Comparison of ENCODE assay signal across 16 cellular contexts in genomic region chr12:118017926-118018325, GRCh38. TPM values are rescaled to one million over a fixed set of nuclear protein-coding genes. Genes with fewer than 3 reads are reported as not detected.
DNase-seq lines count a peak whose midpoint lies in the region; ATAC-seq, FAIRE-seq and TF ChIP-seq lines count a peak whose summit lies in the region.
"Had no signal": no experiment of that assay in that cellular context is flagged by ENCODE, and none has a peak within 500 bp of the region (broad histone marks: within the 10 kb centered on the region; RNA-seq: fewer than 3 reads in every experiment).

No MANE protein-coding gene starts in this region.

- peak overlapping the region; percentile 94 for H3K4me3 Mint-ChIP-seq in activated CD4-positive, alpha-beta memory T cell treated with anti-CD3 and anti-CD28 coated beads for 36 hours

- no peaks in the 10 kb centered on the region for H3K9me3 ChIP-seq in HAP-1
- no peaks in the 10 kb centered on the region for H3K9me3 ChIP-seq in keratinocyte (ENCODE audit: control insufficient read depth, low read depth, low read length)
- H3K9me3 ChIP-seq: upper lobe of right lung had no signal

- H3K36me3 ChIP-seq in HAP-1 (replicated peaks) = peaks cover 42% of the 10 kb centered on the region
- H3K36me3 ChIP-seq in keratinocyte (ENCODE audit: control insufficient read depth in 2 of 2, extremely low read depth in 1 of 2, insufficient read depth in 2 of 2, low read length in 2 of 2) = peaks cover 4 to 9% of the 10 kb centered on the region in 2 experiments

- no peak for TF ChIP-seq CTCF in C4-2B (conservative IDR thresholded peaks at IDR 0.05)
- TF ChIP-seq CTCF in keratinocyte (optimal IDR thresholded peaks at IDR 0.05 in 1 of 3, IDR thresholded peaks at IDR 0.05 in 1 of 3, conservative IDR thresholded peaks at IDR 0.05 in 1 of 3; ENCODE audit: extremely low read depth in 1 of 3, insufficient read depth in 2 of 3, low read length in 3 of 3) = no peak

- no peaks in the 10 kb centered on the region for H3K9me1 ChIP-seq in keratinocyte (ENCODE audit: control insufficient read depth, extremely low read depth, insufficient read depth, low read length)

- H3K27me3 ChIP-seq in HAP-1 (ENCODE audit: low read depth) (no peaks in the 10 kb centered on the region), keratinocyte (ENCODE audit: control insufficient read depth, extremely low read depth, insufficient read depth, low read length) (no peaks in the 10 kb centered on the region)
- H3K27me3 ChIP-seq: upper lobe of right lung had no signal

- H3K27ac ChIP-seq in C4-2B = peak overlapping the region; percentile 89; the same call in 1 of the 2 replicates
- peak overlapping the region; percentile 14 for H3K27ac ChIP-seq in keratinocyte (ENCODE audit: control insufficient read depth, insufficient read depth, low read length)
- H3K27ac ChIP-seq: parathyroid adenoma, upper lobe of right lung had no signal

- ATAC-seq in GM19035 (IDR thresholded peaks at IDR 0.05; ENCODE audit: unreplicated experiment) = no peak
- ATAC-seq: esophagus mucosa, upper lobe of right lung had no signal

- H3K9me3 Mint-ChIP-seq in activated CD4-positive, alpha-beta memory T cell treated with anti-CD3 and anti-CD28 coated beads for 36 hours = no peaks in the 10 kb centered on the region

- peak overlapping the region; percentile 81; the same call in 1 of the 2 replicates for H3K4me3 ChIP-seq in HAP-1
- peak overlapping the region in 2 of 3 experiments; percentile 87 to 91 for H3K4me3 ChIP-seq in keratinocyte (ENCODE audit: control insufficient read depth in 2 of 3, extremely low read depth in 1 of 3, insufficient read depth in 2 of 3, low read depth in 1 of 3, low read length in 3 of 3)

- DNase-seq in HAP-1 (ENCODE audit: low spot score in 2 of 2) (no peak), keratinocyte (ENCODE audit: low read depth, low spot score) (no peak), NOMO-1 treated with DMSO at 0.1 percent for 48 hours (lab: John Stamatoyannopoulos, UW; ENCODE audit: unreplicated experiment) (no peak), SKM-1 treated with dmso at 0.1 percent for 144 hours (lab: John Stamatoyannopoulos, UW; ENCODE audit: unreplicated experiment) (no peak), COLO668 (lab: John Stamatoyannopoulos, UW; ENCODE audit: unreplicated experiment) (no peak)
- no peak for DNase-seq in activated CD4-positive, alpha-beta memory T cell treated with anti-CD3 and anti-CD28 coated beads for 36 hours
- DNase-seq: activated CD4-positive, alpha-beta T cell treated with anti-CD3 and anti-CD28 coated beads for 48 hours; DMS53; H7; islet precursor cell; NCI-H2029 treated with DMSO at 0.1 percent for 48 hours; upper lobe of right lung had no signal

- H3K4me1 Mint-ChIP-seq in activated CD4-positive, alpha-beta memory T cell treated with anti-CD3 and anti-CD28 coated beads for 36 hours (ENCODE audit: low read depth) = peaks cover 30% of the 10 kb centered on the region

- H3K4me1 ChIP-seq in HAP-1 (peaks cover 13% of the 10 kb centered on the region), keratinocyte (ENCODE audit: control insufficient read depth, extremely low read depth, insufficient read depth, low read length) (peaks cover 15% of the 10 kb centered on the region)

- dilution Hi-C loops in keratinocyte (cut with MboI; ENCODE audit: extremely low pct_ligation_motif_present, low sequenced_read_pairs) = no loop called here

- CTCF ChIA-PET in activated CD4-positive, alpha-beta memory T cell treated with anti-CD3 and anti-CD28 coated beads for 36 hours (lab: Charles Lee) = interaction anchor here (1.8 to 2.3 kb wide), 2 partner anchors 17 to 143 kb away, joined by 9 to 21 read pairs; no protein-coding TSS in a partner anchor

- H4K20me1 ChIP-seq in keratinocyte (ENCODE audit: control insufficient read depth, extremely low read depth, insufficient read depth, low read length) = no peaks in the 10 kb centered on the region

- peaks cover 42% of the 10 kb centered on the region for H3K36me3 Mint-ChIP-seq in activated CD4-positive, alpha-beta memory T cell treated with anti-CD3 and anti-CD28 coated beads for 36 hours

- peaks cover 18% of the 10 kb centered on the region for H3K79me2 ChIP-seq in keratinocyte (ENCODE audit: control insufficient read depth, insufficient read depth, low read length)
- H3K79me2 ChIP-seq: parathyroid adenoma had no signal

- peak overlapping the region; percentile 93 for H3K4me2 ChIP-seq in keratinocyte (ENCODE audit: control insufficient read depth, extremely low read depth, insufficient read depth, low read depth, low read length)

- no peak overlapping the region for H3K9ac ChIP-seq in keratinocyte (ENCODE audit: control insufficient read depth, extremely low read depth, insufficient read depth, low read length)
- H3K9ac ChIP-seq: parathyroid adenoma had no signal

- peaks cover 2% of the 10 kb centered on the region for H3K27me3 Mint-ChIP-seq in activated CD4-positive, alpha-beta memory T cell treated with anti-CD3 and anti-CD28 coated beads for 36 hours

- intact Hi-C loops in activated CD4-positive, alpha-beta memory T cell treated with anti-CD3 and anti-CD28 coated beads for 36 hours (cut with micrococcal nuclease) = loop anchor here (2.0 kb wide), 1 partner anchor 17 kb away; no protein-coding TSS in a partner anchor

- POLR2A ChIA-PET in activated CD4-positive, alpha-beta memory T cell treated with anti-CD3 and anti-CD28 coated beads for 36 hours (lab: Charles Lee) = interaction anchor here (1.0 to 2.9 kb wide), 4 partner anchors 15 to 49 kb away, joined by 3 to 17 read pairs (median 6); partner anchors contain the start of gene KSR2

- in situ Hi-C loops in HAP-1 (cut with MboI; ENCODE audit: low sequenced_read_pairs) = loop anchor here (10.0 kb wide), 1 partner anchor 143 kb away; no protein-coding TSS in a partner anchor

- H3K27ac Mint-ChIP-seq in activated CD4-positive, alpha-beta memory T cell treated with anti-CD3 and anti-CD28 coated beads for 36 hours = no peak overlapping the region

- FAIRE-seq in keratinocyte (lab: Jason Lieb, UNC) = no peak

- H2AFZ ChIP-seq in keratinocyte (ENCODE audit: control insufficient read depth, low read length) = no peak overlapping the region
- H2AFZ ChIP-seq: parathyroid adenoma had no signal

RNA-seq across cellular contexts. Expression of gene RFC5, which starts 1.4 kb away (rescaled TPM):
- total RNA-seq in activated CD4-positive, alpha-beta memory T cell treated with anti-CD3 and anti-CD28 coated beads for 36 hours = 10 to 100 TPM; 65.8 to 70.8 TPM
- 9.2 to 24.0 TPM (median 21.2 TPM) in 3 replicates for polyA plus RNA-seq in keratinocyte
- 1.9 TPM for polyA plus RNA-seq in keratinocyte (2011; ENCODE audit: low read depth)
- 8.9 and 9.3 TPM in 2 replicates for polyA plus RNA-seq in keratinocyte (2011; cell fraction: cytosol; rRNA removed)
- 8.8 and 11.9 TPM in 2 replicates for polyA plus RNA-seq in keratinocyte (2011; cell fraction: nucleus; rRNA removed)
- 3.6 and 14.2 TPM in 2 replicates for polyA plus RNA-seq in keratinocyte (2012; ENCODE audit: low replicate concordance)
- polyA minus RNA-seq in keratinocyte = 7.0 to 21.4 TPM (median 8.8 TPM) in 3 replicates
- polyA minus RNA-seq in keratinocyte (2011; cell fraction: cytosol; rRNA and poly(A)+ RNA removed) = 8.8 TPM
- polyA minus RNA-seq in keratinocyte (2011; cell fraction: nucleus; rRNA and poly(A)+ RNA removed) = 4.2 and 6.3 TPM in 2 replicates

RNA-seq across cellular contexts. Expression of gene WSB2, which starts 43.1 kb away (rescaled TPM):
- 100 to 1,000 TPM in 1 of 2 experiments, 10 to 100 TPM in 1; 93.2 to 102 TPM for total RNA-seq in activated CD4-positive, alpha-beta memory T cell treated with anti-CD3 and anti-CD28 coated beads for 36 hours
- polyA plus RNA-seq in keratinocyte = 83.2 to 145 TPM (median 84.0 TPM) in 3 replicates
- 41.1 TPM for polyA plus RNA-seq in keratinocyte (2011; ENCODE audit: low read depth)
- polyA plus RNA-seq in keratinocyte (2011; cell fraction: cytosol; rRNA removed) = 126 and 127 TPM in 2 replicates
- 43.2 and 44.1 TPM in 2 replicates for polyA plus RNA-seq in keratinocyte (2011; cell fraction: nucleus; rRNA removed)
- polyA plus RNA-seq in keratinocyte (2012; ENCODE audit: low replicate concordance) = 46.5 and 80.6 TPM in 2 replicates
- 232 to 330 TPM (median 279 TPM) in 3 replicates for polyA minus RNA-seq in keratinocyte
- polyA minus RNA-seq in keratinocyte (2011; cell fraction: cytosol; rRNA and poly(A)+ RNA removed) = 205 TPM
- polyA minus RNA-seq in keratinocyte (2011; cell fraction: nucleus; rRNA and poly(A)+ RNA removed) = 26.1 and 63.4 TPM in 2 replicates

RNA-seq across cellular contexts. Expression of gene KSR2, which starts 49.1 kb away (rescaled TPM):
- under 1 TPM; 0.12 to 0.45 TPM for total RNA-seq in activated CD4-positive, alpha-beta memory T cell treated with anti-CD3 and anti-CD28 coated beads for 36 hours
- polyA plus RNA-seq in keratinocyte = under 0.01 to 0.01 TPM (median 0.01 TPM) in 3 replicates
- polyA plus RNA-seq in keratinocyte (2011; ENCODE audit: low read depth) = not detected
- under 0.01 and 0.01 TPM in 2 replicates for polyA plus RNA-seq in keratinocyte (2011; cell fraction: cytosol; rRNA removed)
- 0.01 and 0.04 TPM in 2 replicates for polyA plus RNA-seq in keratinocyte (2011; cell fraction: nucleus; rRNA removed)
- 0.01 and 0.16 TPM in 2 replicates for polyA plus RNA-seq in keratinocyte (2012; ENCODE audit: low replicate concordance)
- polyA minus RNA-seq in keratinocyte = 0.03 TPM in 2 of 3 replicates, not detected in the other
- not detected for polyA minus RNA-seq in keratinocyte (2011; cell fraction: cytosol; rRNA and poly(A)+ RNA removed)
- polyA minus RNA-seq in keratinocyte (2011; cell fraction: nucleus; rRNA and poly(A)+ RNA removed) = under 0.01 TPM in 1 of 2 replicates, not detected in the other
